In genomic region chr5:96714951-96715451, GRCh38 we compare ENCODE assay signal across 8 cellular contexts. TPM values are rescaled to one million over a fixed set of nuclear protein-coding genes. Genes with fewer than 3 reads are reported as not detected.
DNase-seq lines count a peak whose midpoint lies in the region; ATAC-seq, FAIRE-seq and TF ChIP-seq lines count a peak whose summit lies in the region.

No MANE protein-coding gene starts in this region.

- TF ChIP-seq CTCF in mammary epithelial cell (conservative IDR thresholded peaks at IDR 0.05 in 1 of 2, IDR thresholded peaks at IDR 0.05 in 1 of 2; ENCODE audit: extremely low read depth in 1 of 2, insufficient read depth in 1 of 2, low read depth in 1 of 2, low read length in 2 of 2) (no peak), HepG2 (CRISPR knock-in tag; IDR thresholded peaks at IDR 0.05) (no peak), tibial artery (IDR thresholded peaks at IDR 0.05) (peak in 1 of 2 experiments; percentile 8)

- WGBS in mammary epithelial cell (ENCODE audit: low coverage, missing lambda C conversion rate), result 0% methylated on average over 2 of the region's 2 CpGs
- WGBS in HepG2 (ENCODE audit: low lambda C conversion rate), result 0% methylated on average over 2 of the region's 2 CpGs

- H3K4me2 ChIP-seq in mammary epithelial cell (ENCODE audit: insufficient read depth, low read depth, low read length), result no peak overlapping the region
- peak overlapping the region; percentile 69 for H3K4me2 ChIP-seq in HepG2 (ENCODE audit: low read depth, low read length)

- BruUV-seq in mammary epithelial cell (replicated peaks; lab: Mats Ljungman, UMichigan) (no TSS peak), HepG2 (replicated peaks; lab: Mats Ljungman, UMichigan) (no TSS peak)

- no peaks in the 10 kb centered on the region for H3K9me3 ChIP-seq in mammary epithelial cell (replicated peaks; ENCODE audit: insufficient read depth, low read length)
- H3K9me3 ChIP-seq in HepG2 (ENCODE audit: low read length), result no peaks in the 10 kb centered on the region
- no peaks in the 10 kb centered on the region for H3K9me3 ChIP-seq in tibial artery
- H3K9me3 ChIP-seq in MG63, result no peaks in the 10 kb centered on the region

- H3K27ac ChIP-seq in mammary epithelial cell (ENCODE audit: insufficient read depth, low read depth, low read length), result peak overlapping the region; percentile 89
- H3K27ac ChIP-seq in HepG2 (ENCODE audit: extremely low read length, insufficient read depth, low read length), result peak overlapping the region; percentile 95
- peak overlapping the region; percentile 61 to 65 for H3K27ac ChIP-seq in tibial artery

- H3K27me3 ChIP-seq in mammary epithelial cell (ENCODE audit: insufficient read depth, low read length) (no peaks in the 10 kb centered on the region), HepG2 (ENCODE audit: control insufficient read depth in 1 of 2, insufficient read depth in 2 of 2, low read length in 2 of 2) (no peaks in the 10 kb centered on the region), tibial artery (no peaks in the 10 kb centered on the region), MG63 (no peaks in the 10 kb centered on the region)

- peak overlapping the region; percentile 50 for H3K9ac ChIP-seq in mammary epithelial cell (ENCODE audit: insufficient read depth, low read length)
- H3K9ac ChIP-seq in HepG2 (ENCODE audit: insufficient read depth, low read depth, low read length), result peak overlapping the region; percentile 74

- H3K36me3 ChIP-seq in mammary epithelial cell (ENCODE audit: insufficient read depth, low read length), result peaks cover 3% of the 10 kb centered on the region
- no peaks in the 10 kb centered on the region for H3K36me3 ChIP-seq in HepG2 (replicated peaks in 1 of 2; ENCODE audit: control insufficient read depth in 1 of 2, insufficient read depth in 2 of 2, low read length in 2 of 2)
- H3K36me3 ChIP-seq in tibial artery, result no peaks in the 10 kb centered on the region
- peaks cover 6% of the 10 kb centered on the region for H3K36me3 ChIP-seq in MG63

- H3K79me2 ChIP-seq in mammary epithelial cell (ENCODE audit: insufficient read depth, low read length) (peaks cover 94% of the 10 kb centered on the region), HepG2 (ENCODE audit: insufficient read depth, low read length) (peaks cover 48% of the 10 kb centered on the region)

- no peak overlapping the region for H3K4me3 ChIP-seq in mammary epithelial cell (replicated peaks in 1 of 3; ENCODE audit: insufficient read depth in 1 of 3, low read depth in 2 of 3, low read length in 3 of 3)
- peak overlapping the region in 2 of 3 experiments; percentile 20 to 23; a peak in 2 of 6 replicates for H3K4me3 ChIP-seq in HepG2 (replicated peaks in 1 of 3; ENCODE audit: insufficient read depth in 1 of 3, low read depth in 2 of 3, low read length in 3 of 3)
- no peak overlapping the region for H3K4me3 ChIP-seq in tibial artery
- no peak overlapping the region for H3K4me3 ChIP-seq in MG63

- intact Hi-C loops in mammary epithelial cell (cut with micrococcal nuclease) (no loop called here), HepG2 (cut with micrococcal nuclease; ENCODE audit: unreplicated experiment) (no loop called here), tibial artery (cut with DNase I; ENCODE audit: low total_unique reads) (no loop called here)

- H4K20me1 ChIP-seq in mammary epithelial cell (ENCODE audit: insufficient read depth, low read length), result no peaks in the 10 kb centered on the region
- peaks cover 5% of the 10 kb centered on the region; the same call in 1 of the 2 replicates for H4K20me1 ChIP-seq in HepG2 (ENCODE audit: insufficient read depth, low read length)

- ATAC-seq in HepG2 (peak; percentile 97), GM18909 (IDR thresholded peaks at IDR 0.05; ENCODE audit: poor library complexity, unreplicated experiment) (no peak)

- FAIRE-seq in GM19239 (lab: Jason Lieb, UNC) (peak; percentile 42), HepG2 (lab: Jason Lieb, UNC) (peak; percentile 90)

- no peak overlapping the region for H2AFZ ChIP-seq in mammary epithelial cell (ENCODE audit: low read depth, low read length)
- no peak overlapping the region for H2AFZ ChIP-seq in HepG2 (ENCODE audit: low read length)

- TF ChIP-seq RAD21 in HepG2 (CRISPR knock-in tag; IDR thresholded peaks at IDR 0.05), result no peak

- dilution Hi-C loops in mammary epithelial cell (cut with HindIII; ENCODE audit: low sequenced_read_pairs), result no loop called here

- DNase-seq in CD1c-positive myeloid dendritic cell (ENCODE audit: extremely low spot score) (peak; percentile 79), GM19239 (ENCODE audit: insufficient read length, low spot score) (no peak), NCI-H510A (lab: John Stamatoyannopoulos, UW) (peak; percentile 32), mammary epithelial cell (peak; percentile 76), HepG2 (ENCODE audit: low spot score) (peak; percentile 96), tibial artery (peak; percentile 74 to 83), MG63 (no peak)

- POLR2A ChIA-PET in HepG2 (lab: Yijun Ruan, JAX), result interaction anchor here (0.6 to 2.0 kb wide), 5 partner anchors 8 to 93 kb away, joined by 3 to 18 read pairs (median 4); partner anchors contain the start of gene ERAP1

- H3K4me1 ChIP-seq in mammary epithelial cell (ENCODE audit: insufficient read depth, low read length) (peaks cover 51% of the 10 kb centered on the region), HepG2 (ENCODE audit: insufficient read depth, low read length) (peaks cover 49% of the 10 kb centered on the region), tibial artery (peaks cover 0 to 56% (median 31%) of the 10 kb centered on the region in 4 donors)

- CTCF ChIA-PET in mammary epithelial cell (lab: Charles Lee; ENCODE audit: low non-redundant PET) (no interaction called here), HepG2 (lab: Yijun Ruan, JAX; ENCODE audit: low intra/inter-chr PET ratio, low total read pairs) (no interaction called here)

- TF ChIP-seq EP300 in HepG2 (IDR thresholded peaks at IDR 0.05; ENCODE audit: low read depth in 2 of 2, low read length in 2 of 2) (peak; percentile 83 to 94), HepG2 (CRISPR knock-in tag; IDR thresholded peaks at IDR 0.05; ENCODE audit: borderline replicate concordance) (peak; percentile 71; the same call in 1 of the 2 replicates)

- no peak for TF ChIP-seq POLR2A in HepG2 (IDR thresholded peaks at IDR 0.05; ENCODE audit: insufficient read depth in 1 of 2, low read depth in 2 of 2, low read length in 2 of 2)

- in situ Hi-C loops in mammary epithelial cell (cut with MboI; ENCODE audit: low sequenced_read_pairs in 2 of 2) (no loop called here), HepG2 (cut with HindIII; ENCODE audit: extremely low pct_ligation_motif_present, low pct_unique_long_range_greater_than_20kb) (no loop called here)

TF ChIP-seq in HepG2, 621 proteins besides CTCF, POLR2A, EP300 and RAD21 (continues in another document):
- TF ChIP-seq ZSCAN29 (CRISPR knock-in tag; conservative IDR thresholded peaks at IDR 0.05), result 0 out of 2 replicates have a peak, but pooled peaks have one; percentile 57
- peak; percentile 46; the same call in 1 of the 2 replicates for TF ChIP-seq POGZ (CRISPR knock-in tag; IDR thresholded peaks at IDR 0.05)
- no peak for TF ChIP-seq ZNF670 (CRISPR knock-in tag; IDR thresholded peaks at IDR 0.05; ENCODE audit: borderline replicate concordance)
- peak; percentile 93 for TF ChIP-seq SOX13 (IDR thresholded peaks at IDR 0.05)
- TF ChIP-seq SOX13 (CRISPR knock-in tag; conservative IDR thresholded peaks at IDR 0.05 in 1 of 2, IDR thresholded peaks at IDR 0.05 in 1 of 2), result peak in 1 of 2 experiments; percentile 98; a peak in 2 of 4 replicates

RNA-seq across cellular contexts. Expression of gene CAST, which starts 52.8 kb away (rescaled TPM):
- total RNA-seq in mammary epithelial cell (100 to 1,000 TPM; 397 to 459 TPM), HepG2 (2016; rRNA removed; fragmentation: Illumina TruSeq; extraction: Trizol) (67.6 and 87.8 TPM in 2 replicates)
- polyA plus RNA-seq in mammary epithelial cell (339 TPM), HepG2 (2011; rRNA removed) (35.2 and 42.1 TPM in 2 replicates)
- polyA minus RNA-seq in mammary epithelial cell, result 359 TPM
- total RNA-seq in HepG2 (2016; cell fraction: cytosol; rRNA removed; fragmentation: Illumina TruSeq; extraction: Trizol; ENCODE audit: low read depth), result 18.4 and 21.4 TPM in 2 replicates
- total RNA-seq in HepG2 (2016; cell fraction: insoluble cytoplasmic fraction; rRNA removed; fragmentation: Illumina TruSeq; extraction: Trizol), result 66.7 and 88.4 TPM in 2 replicates
- 52.5 and 53.1 TPM in 2 replicates for total RNA-seq in HepG2 (2016; cell fraction: membrane; rRNA removed; fragmentation: Illumina TruSeq; extraction: Trizol)
- total RNA-seq in HepG2 (2016; cell fraction: nucleus; rRNA removed; fragmentation: Illumina TruSeq; extraction: Trizol), result 62.8 and 67.7 TPM in 2 replicates
- 22.7 and 32.6 TPM in 2 replicates for polyA plus RNA-seq in HepG2 (2011; cell fraction: cytosol; rRNA removed)
- 49.5 and 52.7 TPM in 2 replicates for polyA plus RNA-seq in HepG2 (2011; cell fraction: nucleus; rRNA removed)
- polyA plus RNA-seq in HepG2 (2012), result 54.0 and 64.0 TPM in 2 replicates
- 24.3 and 25.3 TPM in 2 replicates for polyA plus RNA-seq in HepG2 (2016; cell fraction: cytosol; fragmentation: Illumina TruSeq; extraction: Trizol; ENCODE audit: low read depth)
- polyA plus RNA-seq in HepG2 (2016; cell fraction: insoluble cytoplasmic fraction; fragmentation: Illumina TruSeq; extraction: Trizol; ENCODE audit: low read depth), result 99.8 and 110 TPM in 2 replicates
- 40.8 and 51.2 TPM in 2 replicates for polyA plus RNA-seq in HepG2 (2016; cell fraction: membrane; fragmentation: Illumina TruSeq; extraction: Trizol; ENCODE audit: low read depth)
- polyA plus RNA-seq in HepG2 (2016; cell fraction: nucleus; fragmentation: Illumina TruSeq; extraction: Trizol; ENCODE audit: insufficient read depth, low read depth), result 65.5 and 67.5 TPM in 2 replicates
- 12.4 and 53.4 TPM in 2 replicates for polyA minus RNA-seq in HepG2 (2011; rRNA and poly(A)+ RNA removed; ENCODE audit: low replicate concordance)
- polyA minus RNA-seq in HepG2 (2011; cell fraction: cytosol; rRNA and poly(A)+ RNA removed), result 39.6 and 45.8 TPM in 2 replicates
- 166 and 175 TPM in 2 replicates for polyA minus RNA-seq in HepG2 (2011; cell fraction: nucleus; rRNA and poly(A)+ RNA removed)
- total RNA-seq in MG63 (2014; rRNA removed; shearing (Covaris generic); ENCODE audit: low replicate concordance), result 136 and 150 TPM in 2 replicates

Comparison
In these comparisons a context has a peak if more than half of its experiments do, and no peak if none do; other contexts are left out.
1. DNase-seq: peak in CD1c-positive myeloid dendritic cell (single experiment), NCI-H510A (single experiment), mammary epithelial cell (single experiment), HepG2 (single experiment) and tibial artery (2 of 2); none in GM19239 (single experiment) and MG63 (single experiment).
2. H3K4me3 ChIP-seq: peak in HepG2 (2 of 3); none in mammary epithelial cell (0 of 3), tibial artery (0 of 2) and MG63 (single experiment).
3. Peak in every context shown above with its lines, with median percentiles within 50 percentile points of each other: H3K27ac ChIP-seq.